Comparison of ENCODE assay signal across 8 cellular contexts in genomic region chr9:26746357-26747072, GRCh38.
A peak's percentile ranks its signal among the peaks of the same experiment; 100 is the strongest.
DNase-seq lines count a peak whose midpoint lies in the region; ATAC-seq and FAIRE-seq lines count a peak whose summit lies in the region.
"Had no signal": no experiment of that assay in that cellular context is flagged by ENCODE, and none has a peak within 500 bp of the region (broad histone marks: within the 10 kb centered on the region; RNA-seq: fewer than 3 reads in every experiment).

No MANE protein-coding gene starts in this region.

- no peaks in the 10 kb centered on the region for H3K9me3 Mint-ChIP-seq in activated CD4-positive, alpha-beta T cell treated with anti-CD3 and anti-CD28 coated beads, Interleukin-2, amount 10 ng/mL, durations not matched to agents 24 days and 14 days
- H3K9me3 Mint-ChIP-seq: stimulated activated effector memory CD8-positive, alpha-beta T cell treated with anti-CD3 and anti-CD28 coated beads, Interleukin-12 subunit alpha, Interleukin-12 subunit beta, amount 100 ng/mL, for 72 hours had no signal

- H3K27ac Mint-ChIP-seq in activated CD4-positive, alpha-beta T cell treated with anti-CD3 and anti-CD28 coated beads, Interleukin-2, amount 10 ng/mL, durations not matched to agents 24 days and 14 days: no peak overlapping the region
- H3K27ac Mint-ChIP-seq: stimulated activated effector memory CD8-positive, alpha-beta T cell treated with anti-CD3 and anti-CD28 coated beads, Interleukin-12 subunit alpha, Interleukin-12 subunit beta, amount 100 ng/mL, for 72 hours had no signal

- intact Hi-C loops in activated CD4-positive, alpha-beta T cell treated with anti-CD3 and anti-CD28 coated beads, Interleukin-2, amount 10 ng/mL, durations not matched to agents 24 days and 14 days (cut with micrococcal nuclease): no loop called here

- H3K36me3 ChIP-seq in adipocyte (ENCODE audit: control insufficient read depth, insufficient read depth, low read length, severe bottlenecking): no peaks in the 10 kb centered on the region
- H3K36me3 ChIP-seq in small intestine (ENCODE audit: control insufficient read depth in 2 of 2, insufficient read depth in 2 of 2, low read length in 2 of 2): no peaks in the 10 kb centered on the region

- H3K4me1 ChIP-seq in adipocyte (ENCODE audit: control insufficient read depth, insufficient read depth, low read length): no peaks in the 10 kb centered on the region
- peaks cover 0 to 4% of the 10 kb centered on the region in 2 donors for H3K4me1 ChIP-seq in small intestine (ENCODE audit: control insufficient read depth in 2 of 2, insufficient read depth in 1 of 2, low read depth in 1 of 2, low read length in 1 of 2)

- DNase-seq in adipocyte (ENCODE audit: low read depth): peak; percentile 5
- peak; percentile 49 for DNase-seq in small intestine
- DNase-seq in NCI-H1436 treated with DMSO at 0.1 percent for 48 hours (lab: John Stamatoyannopoulos, UW): no peak
- DNase-seq in AG08395 (ENCODE audit: low spot score): no peak
- no peak for DNase-seq in activated CD4-positive, alpha-beta T cell treated with anti-CD3 and anti-CD28 coated beads, Interleukin-2, amount 10 ng/mL, durations not matched to agents 24 days and 14 days

- no peaks in the 10 kb centered on the region for H3K36me3 Mint-ChIP-seq in activated CD4-positive, alpha-beta T cell treated with anti-CD3 and anti-CD28 coated beads, Interleukin-2, amount 10 ng/mL, durations not matched to agents 24 days and 14 days (ENCODE audit: low read depth)
- H3K36me3 Mint-ChIP-seq: stimulated activated effector memory CD8-positive, alpha-beta T cell treated with anti-CD3 and anti-CD28 coated beads, Interleukin-12 subunit alpha, Interleukin-12 subunit beta, amount 100 ng/mL, for 72 hours had no signal

- H3K9ac ChIP-seq in adipocyte (ENCODE audit: low read length): no peak overlapping the region

- H3K9me3 ChIP-seq in adipocyte (ENCODE audit: control insufficient read depth, low read length) (no peaks in the 10 kb centered on the region), small intestine (ENCODE audit: control insufficient read depth, low read depth) (no peaks in the 10 kb centered on the region)

- H3K4me1 Mint-ChIP-seq in activated CD4-positive, alpha-beta T cell treated with anti-CD3 and anti-CD28 coated beads, Interleukin-2, amount 10 ng/mL, durations not matched to agents 24 days and 14 days: no peaks in the 10 kb centered on the region
- H3K4me1 Mint-ChIP-seq: stimulated activated effector memory CD8-positive, alpha-beta T cell treated with anti-CD3 and anti-CD28 coated beads, Interleukin-12 subunit alpha, Interleukin-12 subunit beta, amount 100 ng/mL, for 72 hours had no signal

- H3K27me3 Mint-ChIP-seq in activated CD4-positive, alpha-beta T cell treated with anti-CD3 and anti-CD28 coated beads, Interleukin-2, amount 10 ng/mL, durations not matched to agents 24 days and 14 days: peaks cover 11% of the 10 kb centered on the region

- no peak overlapping the region for H3K4me3 Mint-ChIP-seq in activated CD4-positive, alpha-beta T cell treated with anti-CD3 and anti-CD28 coated beads, Interleukin-2, amount 10 ng/mL, durations not matched to agents 24 days and 14 days
- H3K4me3 Mint-ChIP-seq: stimulated activated effector memory CD8-positive, alpha-beta T cell treated with anti-CD3 and anti-CD28 coated beads, Interleukin-12 subunit alpha, Interleukin-12 subunit beta, amount 100 ng/mL, for 72 hours had no signal

- no peak for FAIRE-seq in small intestine (lab: Jason Lieb, UNC)

- no peak overlapping the region for H3K27ac ChIP-seq in small intestine (ENCODE audit: low read depth in 1 of 2, low read length in 1 of 2)

- 73 to 81% (median 76%) methylated on average over 4 of the region's 4 CpGs for WGBS in small intestine, 3 donors

- peak; percentile 92 for ATAC-seq in GM19395 (IDR thresholded peaks at IDR 0.05; ENCODE audit: unreplicated experiment)
- peak; percentile 91 for ATAC-seq in HG03064 (IDR thresholded peaks at IDR 0.05; ENCODE audit: low read depth, unreplicated experiment)
- ATAC-seq: stimulated activated effector memory CD8-positive, alpha-beta T cell treated with anti-CD3 and anti-CD28 coated beads, Interleukin-12 subunit alpha, Interleukin-12 subunit beta, amount 100 ng/mL, for 72 hours had no signal

- H3K4me3 ChIP-seq in adipocyte (ENCODE audit: low read length) (no peak overlapping the region), small intestine (ENCODE audit: low read depth in 1 of 2, low read length in 2 of 2) (no peak overlapping the region)

- H3K27me3 ChIP-seq in adipocyte (replicated peaks; ENCODE audit: control insufficient read depth, insufficient read depth, low read length): no peaks in the 10 kb centered on the region
- H3K27me3 ChIP-seq in small intestine (ENCODE audit: control insufficient read depth in 2 of 2, insufficient read depth in 2 of 2, low read length in 2 of 2): peaks cover 0 to 2% of the 10 kb centered on the region in 2 donors

Comparison
In these comparisons a context has a peak if more than half of its experiments do, and no peak if none do; other contexts are left out.
1. DNase-seq: peak in adipocyte (single experiment) and small intestine (single experiment); none in NCI-H1436 treated with DMSO at 0.1 percent for 48 hours (single experiment), AG08395 (single experiment) and activated CD4-positive, alpha-beta T cell treated with anti-CD3 and anti-CD28 coated beads, Interleukin-2, amount 10 ng/mL, durations not matched to agents 24 days and 14 days (single experiment).